24 cellular contexts compared by ENCODE assay signal in genomic region chr17:81140695-81141094, GRCh38. TPM values are rescaled to one million over a fixed set of nuclear protein-coding genes. Genes with fewer than 3 reads are reported as not detected.
"Had no signal": no experiment of that assay in that cellular context is flagged by ENCODE, and none has a peak within 500 bp of the region (broad histone marks: within the 10 kb centered on the region; RNA-seq: fewer than 3 reads in every experiment).

No MANE protein-coding gene starts in this region.

- H3K4me2 ChIP-seq: KMS-11, SK-N-SH had no signal

- H3K9ac ChIP-seq: KMS-11, SK-N-SH had no signal

- H3K27ac ChIP-seq: KMS-11 had no signal

- DNase-seq: IMR-90, Kasumi-1, MM.1S, NCI-H1092 treated with DMSO at 0.1 percent for 48 hours, NCI-H1436, NCI-H187, NCI-H2029, NCI-H2081 treated with DMSO at 0.1 percent for 48 hours, NCI-H2171, NCI-H226, NCI-H446, NCI-H510A, NCI-H524 treated with DMSO at 0.1 percent for 48 hours, NCI-H69, NCI-H774, Right ventricle myocardium superior, RPMI8226, SK-N-SH had no signal

- H3K9me3 ChIP-seq: SK-N-SH had no signal

- FAIRE-seq: HepG2, RCC 7860 had no signal

- ATAC-seq: HepG2 had no signal

RNA-seq across cellular contexts. Expression of gene PVALEF, which starts 24.6 kb away (rescaled TPM):
- total RNA-seq: HT1080, IMR-90, M059J, Right ventricle myocardium superior, SK-MEL-5 had no signal
- polyA plus RNA-seq: IMR-90, SK-N-SH had no signal

RNA-seq across cellular contexts. Expression of gene AATK, which starts 25.3 kb away (rescaled TPM):
- total RNA-seq: M059J had no signal
